In the genomic region with DNA sequence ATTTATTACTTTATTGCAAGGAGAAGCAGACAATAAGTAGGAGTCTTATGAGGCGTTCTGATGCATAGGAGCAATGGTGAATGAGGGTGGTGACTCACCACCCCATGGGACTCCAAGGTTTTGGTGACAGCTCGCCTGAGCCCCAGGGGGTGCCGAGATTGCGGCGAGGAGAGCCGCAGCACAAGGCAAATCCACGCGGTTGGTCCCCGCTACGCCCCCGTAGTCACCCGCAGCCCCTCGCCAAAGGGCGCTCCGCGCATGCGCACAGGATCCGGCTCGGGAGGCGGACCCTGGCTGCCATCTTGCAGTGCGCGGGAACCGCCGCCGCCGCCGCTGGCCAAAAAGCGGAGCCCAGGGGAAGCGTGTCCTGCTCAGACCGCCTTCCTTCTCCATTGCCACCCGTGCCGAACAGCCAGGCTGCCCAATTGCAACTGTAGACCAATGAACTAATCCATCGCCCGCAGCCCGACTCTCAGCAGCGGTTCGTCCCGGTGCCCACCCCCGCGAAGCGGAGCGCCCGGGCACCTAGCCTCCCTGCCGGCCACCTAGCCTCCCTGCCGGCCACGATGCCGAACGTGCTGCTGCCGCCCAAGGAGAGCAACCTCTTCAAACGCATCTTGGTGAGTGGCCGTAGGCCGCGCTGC, we compare ENCODE assay signal across 8 cellular contexts. TPM values are rescaled to one million over a fixed set of nuclear protein-coding genes. Genes with fewer than 3 reads are reported as not detected.
DNase-seq lines count a peak whose midpoint lies in the region; ATAC-seq and TF ChIP-seq lines count a peak whose summit lies in the region.

A gene (plus strand): TSS at position 305 of the 644 bp plus-strand sequence. CDS start 262 bp downstream, at position 567.

- DNase-seq in GM13976 (ENCODE audit: low spot score), result peak; percentile 97
- DNase-seq in NCI-H1436 treated with DMSO at 0.1 percent for 48 hours (lab: John Stamatoyannopoulos, UW), result peak; percentile 19
- peak; percentile 87 to 93 (median 89) for DNase-seq in T-helper 1 cell
- peak; percentile 79 for DNase-seq in amniotic epithelial cell (ENCODE audit: low read depth)
- peak; percentile 94 for DNase-seq in left cardiac atrium
- DNase-seq in posterior vena cava (ENCODE audit: low spot score), result peak; percentile 98
- peak; percentile 89 to 98 for DNase-seq in upper lobe of left lung

- no peaks in the 10 kb centered on the region for H3K9me3 ChIP-seq in upper lobe of left lung

- TF ChIP-seq POLR2A in upper lobe of left lung (IDR thresholded peaks at IDR 0.05), result peak in 3 of 4 donors; percentile 62 to 91 (median 82)

- no peaks in the 10 kb centered on the region for H3K36me3 ChIP-seq in upper lobe of left lung

- TF ChIP-seq EP300 in upper lobe of left lung (IDR thresholded peaks at IDR 0.05), result no peak

- in situ Hi-C loops in GM13976 (cut with MboI; ENCODE audit: low sequenced_read_pairs, unreplicated experiment), result no loop called here

- no peaks in the 10 kb centered on the region for H3K27me3 ChIP-seq in upper lobe of left lung

- TF ChIP-seq CTCF in GM13976 (IDR thresholded peaks at IDR 0.05; ENCODE audit: borderline replicate concordance, control extremely low read depth, extremely low read depth, insufficient read depth, missing control alignments) (no peak), upper lobe of left lung (IDR thresholded peaks at IDR 0.05) (peak in 4 of 6 experiments; percentile 13 to 52 (median 44))

- H3K4me3 ChIP-seq in upper lobe of left lung, result peak within 1 kb of the TSS; percentile 77 to 99 (median 82)

- 0 to 1% methylated on average over 17 to 30 of the region's 53 CpGs for WGBS in upper lobe of left lung, 2 donors

- ATAC-seq in HG02840 (IDR thresholded peaks at IDR 0.05; ENCODE audit: low FRiP score, unreplicated experiment) (peak; percentile 81), left cardiac atrium (peak; percentile 94 to 96), upper lobe of left lung (ENCODE audit: low FRiP score in 2 of 2) (peak; percentile 94 to 97)

- peaks cover 27 to 40% (median 30%) of the 10 kb centered on the region in 4 donors for H3K4me1 ChIP-seq in upper lobe of left lung

- H3K27ac ChIP-seq in upper lobe of left lung, result peak within 1 kb of the TSS; percentile 89 to 98 (median 96)

- intact Hi-C loops in left cardiac atrium (cut with DNase I) (no loop called here), posterior vena cava (cut with DNase I) (no loop called here)

RNA-seq across cellular contexts. Expression of the gene that starts here (rescaled TPM):
- total RNA-seq in left cardiac atrium, result 10 to 100 TPM in 1 of 2 donors, 1 to 10 TPM in 1; 9.2 to 11.1 TPM
- 10 to 100 TPM; 15.8 to 17.2 TPM for total RNA-seq in posterior vena cava
- 10 to 100 TPM; 14.3 to 35.6 (median 18.7) TPM for total RNA-seq in upper lobe of left lung

Comparison
In these comparisons a context has a peak if more than half of its experiments do, and no peak if none do; other contexts are left out.
1. Peak in every context shown above with its lines: DNase-seq, ATAC-seq, H3K4me3 ChIP-seq and H3K27ac ChIP-seq.
2. DNase-seq: peak in every context shown above with its lines; median percentile 98 in posterior vena cava; 97 in GM13976; 94 in left cardiac atrium; 94 in upper lobe of left lung; 89 in T-helper 1 cell; 79 in amniotic epithelial cell; 19 in NCI-H1436 treated with DMSO at 0.1 percent for 48 hours.